ENCODE assay signal across 8 cellular contexts in the genomic region with DNA sequence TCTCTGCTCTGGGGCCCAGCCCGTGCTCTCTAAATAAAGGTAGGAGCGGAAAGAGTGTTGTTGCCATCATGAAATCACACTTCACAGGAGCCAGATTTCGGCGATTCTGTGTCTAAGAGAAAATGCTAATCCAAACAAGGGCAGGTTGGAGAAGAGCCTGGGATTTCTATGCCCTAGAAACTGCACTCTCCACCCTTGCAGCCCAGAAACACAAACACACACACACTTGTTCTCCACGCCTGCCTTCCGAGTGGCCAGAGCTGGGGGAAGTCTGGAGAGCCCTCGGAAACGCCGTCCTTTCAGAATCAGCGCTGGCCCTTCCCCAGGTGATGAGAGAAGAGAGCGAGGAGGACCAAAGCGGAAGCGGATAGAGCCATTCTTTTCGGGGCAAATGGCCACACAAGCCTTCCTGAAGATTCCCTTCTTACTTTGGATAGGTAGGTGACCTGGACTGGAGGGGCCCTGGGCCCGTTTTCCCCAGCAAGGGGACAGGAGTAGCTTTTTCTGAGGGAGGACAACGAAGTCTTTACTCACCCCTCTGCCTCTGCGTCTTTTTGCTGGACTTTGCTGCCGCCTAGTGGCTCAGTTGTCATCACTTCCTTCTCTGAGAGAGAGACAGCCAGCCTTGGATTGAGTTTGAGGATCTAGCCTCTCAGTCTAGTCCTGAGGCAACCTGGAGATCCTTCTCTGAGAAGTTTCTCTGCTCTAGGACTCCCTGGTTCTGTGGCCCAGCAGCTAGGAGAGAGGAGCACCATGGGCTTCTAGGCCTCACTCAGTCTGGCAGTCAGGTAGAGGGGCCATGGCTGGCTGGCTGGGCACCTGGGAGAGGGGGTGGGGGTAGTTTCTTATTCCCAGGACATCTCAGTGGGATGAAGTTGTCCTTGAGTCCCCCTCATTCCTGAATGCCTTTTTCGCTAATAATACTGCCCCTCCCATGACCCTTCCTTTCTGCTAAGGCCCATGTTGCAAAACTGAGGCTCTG.
DNase-seq lines count a peak whose midpoint lies in the region; ATAC-seq and TF ChIP-seq lines count a peak whose summit lies in the region.

No MANE protein-coding gene starts in this region.

- TF ChIP-seq CTCF in coronary artery (IDR thresholded peaks at IDR 0.05): peak; percentile 45

- DNase-seq in GM04504 (ENCODE audit: low read depth) (peak; percentile 69), NCI-H446 treated with DMSO at 0.1 percent for 48 hours (lab: John Stamatoyannopoulos, UW) (peak; percentile 32), coronary artery (ENCODE audit: low spot score) (no peak), left kidney (ENCODE audit: low read depth, low spot score) (peak; percentile 96)
- DNase-seq in activated CD4-positive, alpha-beta T cell treated with anti-CD3 and anti-CD28 coated beads for 48 hours: peak; percentile 89
- DNase-seq in stimulated activated CD4-positive, alpha-beta T cell treated with anti-CD3 and anti-CD28 coated beads, Interleukin-1b, Interleukin-23, amount 100 ng/mL, for 48 hours: peak; percentile 80

- ATAC-seq in HG03135 (IDR thresholded peaks at IDR 0.05; ENCODE audit: unreplicated experiment) (peak; percentile 73), HG02588 (IDR thresholded peaks at IDR 0.05; ENCODE audit: unreplicated experiment) (no peak)

- H3K4me3 ChIP-seq in coronary artery: peak overlapping the region; percentile 66

- peak overlapping the region; percentile 51 to 64 for H3K27ac ChIP-seq in coronary artery
